ENCODE assay signal across 27 cellular contexts in genomic region chr6:22940571-22941290, GRCh38.
DNase-seq lines count a peak whose midpoint lies in the region; ATAC-seq and TF ChIP-seq lines count a peak whose summit lies in the region.
"Had no signal": no experiment of that assay in that cellular context is flagged by ENCODE, and none has a peak within 500 bp of the region (broad histone marks: within the 10 kb centered on the region; RNA-seq: fewer than 3 reads in every experiment).

No MANE protein-coding gene starts in this region.

- no peak overlapping the region for H3K4me3 ChIP-seq in GM23338
- H3K4me3 ChIP-seq: neural progenitor cell, Peyer's patch, spleen had no signal

- no peak overlapping the region for H2AFZ ChIP-seq in GM23338
- H2AFZ ChIP-seq: neural progenitor cell had no signal

- H3K36me3 ChIP-seq in GM23338 (ENCODE audit: insufficient read depth), result no peaks in the 10 kb centered on the region
- H3K36me3 ChIP-seq: neural progenitor cell, Peyer's patch, spleen had no signal

- H3K4me3 Mint-ChIP-seq in chondrocyte (ENCODE audit: unreplicated experiment) (no peak overlapping the region), nephron progenitor cell (no peak overlapping the region), GM23338 (no peak overlapping the region)
- H3K4me3 Mint-ChIP-seq in activated T-cell treated with anti-CD3 and anti-CD28 coated beads, Interleukin-2, amount 50 U/mL, for 24 hours, result no peak overlapping the region
- H3K4me3 Mint-ChIP-seq: activated CD4-positive, alpha-beta memory T cell treated with anti-CD3 and anti-CD28 coated beads, Interleukin-2, amount 10 ng/mL, durations not matched to agents 7 days and 5 days; central memory CD8-positive, alpha-beta T cell; neural progenitor cell; T-helper 2 cell treated with Interferon-gamma antibody and Interleukin-4, amounts not matched to agents 5 μg/mL and 100 μg/mL, for 36 hours; WTC11 had no signal

- ATAC-seq in HG03565 (IDR thresholded peaks at IDR 0.05; ENCODE audit: unreplicated experiment) (no peak), GM23338 (no peak)
- ATAC-seq: esophagus mucosa, left colon, WTC11 had no signal

- TF ChIP-seq CTCF in chondrocyte (IDR thresholded peaks at IDR 0.05) (no peak), nephron progenitor cell (IDR thresholded peaks at IDR 0.05) (no peak), GM23338 (conservative IDR thresholded peaks at IDR 0.05; ENCODE audit: low read depth in 2 of 2) (no peak)

- no peaks in the 10 kb centered on the region for H3F3A ChIP-seq in GM23338 (replicated peaks; ENCODE audit: low read depth)

- DNase-seq in AG08395 (ENCODE audit: low spot score) (peak; percentile 20), GM04503 (ENCODE audit: low read depth) (peak; percentile 56), chondrocyte (ENCODE audit: low spot score) (no peak), nephron progenitor cell (no peak), NCI-H82 treated with DMSO at 0.1 percent for 48 hours (lab: John Stamatoyannopoulos, UW; ENCODE audit: unreplicated experiment) (no peak), GM23338 (ENCODE audit: low spot score) (no peak)
- DNase-seq in activated T-cell treated with anti-CD3 and anti-CD28 coated beads, Interleukin-2, amount 50 U/mL, for 24 hours, result no peak
- DNase-seq: ACHN; activated CD4-positive, alpha-beta memory T cell treated with anti-CD3 and anti-CD28 coated beads, Interleukin-2, amount 10 ng/mL, durations not matched to agents 7 days and 5 days; activated T-cell treated with anti-CD3 and anti-CD28 coated beads for 4 hours; amygdala; effector CD8-positive, alpha-beta T cell; glutamatergic neuron; Kasumi-1; left colon; NCI-H1105; NCI-H2029 treated with DMSO at 0.1 percent for 48 hours; NK-92 treated with Interleukin-12 subunit alpha and Interleukin-12 subunit beta, amount 100 ng/mL, for 24 hours; Peyer's patch; spleen; stimulated activated CD4-positive, alpha-beta T cell treated with anti-CD3 and anti-CD28 coated beads, Interleukin-4, amount 100 ng/mL, for 24 hours had no signal

- no peaks in the 10 kb centered on the region for H3K4me1 ChIP-seq in GM23338 (ENCODE audit: insufficient read depth)
- H3K4me1 ChIP-seq: neural progenitor cell, Peyer's patch, spleen had no signal

- no peaks in the 10 kb centered on the region for H3K27me3 ChIP-seq in GM23338 (ENCODE audit: insufficient read depth)
- H3K27me3 ChIP-seq: neural progenitor cell, Peyer's patch, spleen had no signal

- H3K27me3 Mint-ChIP-seq in chondrocyte (ENCODE audit: low read depth) (no peaks in the 10 kb centered on the region), nephron progenitor cell (ENCODE audit: low read depth, poor library complexity) (peaks cover 7% of the 10 kb centered on the region), GM23338 (ENCODE audit: insufficient read depth, low read depth, poor library complexity) (no peaks in the 10 kb centered on the region)
- H3K27me3 Mint-ChIP-seq in activated T-cell treated with anti-CD3 and anti-CD28 coated beads, Interleukin-2, amount 50 U/mL, for 24 hours, result no peaks in the 10 kb centered on the region
- H3K27me3 Mint-ChIP-seq: activated CD4-positive, alpha-beta memory T cell treated with anti-CD3 and anti-CD28 coated beads, Interleukin-2, amount 10 ng/mL, durations not matched to agents 7 days and 5 days; central memory CD8-positive, alpha-beta T cell had no signal

- H4K20me1 ChIP-seq in GM23338 (replicated peaks; ENCODE audit: insufficient read depth), result no peaks in the 10 kb centered on the region

- H3K9me2 ChIP-seq in GM23338 (ENCODE audit: insufficient read depth), result peaks cover 8% of the 10 kb centered on the region; the same call in 1 of the 2 replicates

- H3K4me1 Mint-ChIP-seq in chondrocyte (ENCODE audit: low read depth) (peaks cover 38% of the 10 kb centered on the region), nephron progenitor cell (peaks cover 24% of the 10 kb centered on the region), GM23338 (no peaks in the 10 kb centered on the region)
- no peaks in the 10 kb centered on the region for H3K4me1 Mint-ChIP-seq in activated T-cell treated with anti-CD3 and anti-CD28 coated beads, Interleukin-2, amount 50 U/mL, for 24 hours (ENCODE audit: low read depth)
- H3K4me1 Mint-ChIP-seq: activated CD4-positive, alpha-beta memory T cell treated with anti-CD3 and anti-CD28 coated beads, Interleukin-2, amount 10 ng/mL, durations not matched to agents 7 days and 5 days; central memory CD8-positive, alpha-beta T cell; neural progenitor cell; WTC11 had no signal

- H3K9me3 Mint-ChIP-seq in chondrocyte (ENCODE audit: low read depth) (peaks cover 10% of the 10 kb centered on the region), nephron progenitor cell (peaks cover 11% of the 10 kb centered on the region), GM23338 (peaks cover 2% of the 10 kb centered on the region; the same call in 1 of the 3 replicates)
- peaks cover 2% of the 10 kb centered on the region for H3K9me3 Mint-ChIP-seq in activated T-cell treated with anti-CD3 and anti-CD28 coated beads, Interleukin-2, amount 50 U/mL, for 24 hours
- H3K9me3 Mint-ChIP-seq: neural progenitor cell; T-helper 2 cell treated with Interferon-gamma antibody and Interleukin-4, amounts not matched to agents 5 μg/mL and 100 μg/mL, for 36 hours had no signal

- H3K27ac Mint-ChIP-seq in chondrocyte (ENCODE audit: unreplicated experiment), result peak overlapping the region; percentile 74
- peak overlapping the region; percentile 55 for H3K27ac Mint-ChIP-seq in nephron progenitor cell
- no peak overlapping the region for H3K27ac Mint-ChIP-seq in activated T-cell treated with anti-CD3 and anti-CD28 coated beads, Interleukin-2, amount 50 U/mL, for 24 hours
- H3K27ac Mint-ChIP-seq in GM23338, result no peak overlapping the region
- H3K27ac Mint-ChIP-seq: activated CD4-positive, alpha-beta memory T cell treated with anti-CD3 and anti-CD28 coated beads, Interleukin-2, amount 10 ng/mL, durations not matched to agents 7 days and 5 days; neural progenitor cell; T-helper 2 cell treated with Interferon-gamma antibody and Interleukin-4, amounts not matched to agents 5 μg/mL and 100 μg/mL, for 36 hours; WTC11 had no signal

- no peak overlapping the region for H3K27ac ChIP-seq in GM23338 (ENCODE audit: low read depth)
- H3K27ac ChIP-seq: neural progenitor cell, Peyer's patch, spleen had no signal

- H3K36me3 Mint-ChIP-seq in chondrocyte (ENCODE audit: low read depth) (peaks cover 5% of the 10 kb centered on the region), nephron progenitor cell (ENCODE audit: low read depth) (peaks cover 9% of the 10 kb centered on the region), GM23338 (ENCODE audit: low read depth) (peaks cover 3% of the 10 kb centered on the region; the same call in 1 of the 3 replicates)
- H3K36me3 Mint-ChIP-seq in activated T-cell treated with anti-CD3 and anti-CD28 coated beads, Interleukin-2, amount 50 U/mL, for 24 hours (ENCODE audit: low read depth), result no peaks in the 10 kb centered on the region
- H3K36me3 Mint-ChIP-seq: neural progenitor cell, WTC11 had no signal

- no peak overlapping the region for H3K4me2 ChIP-seq in GM23338
- H3K4me2 ChIP-seq: neural progenitor cell had no signal

- no peaks in the 10 kb centered on the region for H3K79me2 ChIP-seq in GM23338 (replicated peaks; ENCODE audit: insufficient read depth)

TF ChIP-seq in GM23338, 12 proteins besides CTCF, POLR2A, EP300 and RAD21 (continues in another document):
- TF ChIP-seq CREB1 (CRISPR knock-in tag; IDR thresholded peaks at IDR 0.05; ENCODE audit: low read depth) (no peak), ZNF331 (CRISPR knock-in tag; IDR thresholded peaks at IDR 0.05; ENCODE audit: low read depth) (no peak), POLR2AphosphoS5 (IDR thresholded peaks at IDR 0.05; ENCODE audit: low read depth) (no peak), EZH2phosphoT487 (IDR thresholded peaks at IDR 0.05; ENCODE audit: unreplicated experiment) (no peak), NANOG (IDR thresholded peaks at IDR 0.05; ENCODE audit: borderline replicate concordance) (no peak)
- TF ChIP-seq, protein P1, sequence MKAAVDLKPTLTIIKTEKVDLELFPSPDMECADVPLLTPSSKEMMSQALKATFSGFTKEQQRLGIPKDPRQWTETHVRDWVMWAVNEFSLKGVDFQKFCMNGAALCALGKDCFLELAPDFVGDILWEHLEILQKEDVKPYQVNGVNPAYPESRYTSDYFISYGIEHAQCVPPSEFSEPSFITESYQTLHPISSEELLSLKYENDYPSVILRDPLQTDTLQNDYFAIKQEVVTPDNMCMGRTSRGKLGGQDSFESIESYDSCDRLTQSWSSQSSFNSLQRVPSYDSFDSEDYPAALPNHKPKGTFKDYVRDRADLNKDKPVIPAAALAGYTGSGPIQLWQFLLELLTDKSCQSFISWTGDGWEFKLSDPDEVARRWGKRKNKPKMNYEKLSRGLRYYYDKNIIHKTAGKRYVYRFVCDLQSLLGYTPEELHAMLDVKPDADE (IDR thresholded peaks at IDR 0.05), result no peak
- TF ChIP-seq, protein P2, sequence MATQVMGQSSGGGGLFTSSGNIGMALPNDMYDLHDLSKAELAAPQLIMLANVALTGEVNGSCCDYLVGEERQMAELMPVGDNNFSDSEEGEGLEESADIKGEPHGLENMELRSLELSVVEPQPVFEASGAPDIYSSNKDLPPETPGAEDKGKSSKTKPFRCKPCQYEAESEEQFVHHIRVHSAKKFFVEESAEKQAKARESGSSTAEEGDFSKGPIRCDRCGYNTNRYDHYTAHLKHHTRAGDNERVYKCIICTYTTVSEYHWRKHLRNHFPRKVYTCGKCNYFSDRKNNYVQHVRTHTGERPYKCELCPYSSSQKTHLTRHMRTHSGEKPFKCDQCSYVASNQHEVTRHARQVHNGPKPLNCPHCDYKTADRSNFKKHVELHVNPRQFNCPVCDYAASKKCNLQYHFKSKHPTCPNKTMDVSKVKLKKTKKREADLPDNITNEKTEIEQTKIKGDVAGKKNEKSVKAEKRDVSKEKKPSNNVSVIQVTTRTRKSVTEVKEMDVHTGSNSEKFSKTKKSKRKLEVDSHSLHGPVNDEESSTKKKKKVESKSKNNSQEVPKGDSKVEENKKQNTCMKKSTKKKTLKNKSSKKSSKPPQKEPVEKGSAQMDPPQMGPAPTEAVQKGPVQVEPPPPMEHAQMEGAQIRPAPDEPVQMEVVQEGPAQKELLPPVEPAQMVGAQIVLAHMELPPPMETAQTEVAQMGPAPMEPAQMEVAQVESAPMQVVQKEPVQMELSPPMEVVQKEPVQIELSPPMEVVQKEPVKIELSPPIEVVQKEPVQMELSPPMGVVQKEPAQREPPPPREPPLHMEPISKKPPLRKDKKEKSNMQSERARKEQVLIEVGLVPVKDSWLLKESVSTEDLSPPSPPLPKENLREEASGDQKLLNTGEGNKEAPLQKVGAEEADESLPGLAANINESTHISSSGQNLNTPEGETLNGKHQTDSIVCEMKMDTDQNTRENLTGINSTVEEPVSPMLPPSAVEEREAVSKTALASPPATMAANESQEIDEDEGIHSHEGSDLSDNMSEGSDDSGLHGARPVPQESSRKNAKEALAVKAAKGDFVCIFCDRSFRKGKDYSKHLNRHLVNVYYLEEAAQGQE (IDR thresholded peaks at IDR 0.05; ENCODE audit: unreplicated experiment), result no peak

Comparison
In these comparisons a context has a peak if more than half of its experiments do, and no peak if none do; other contexts are left out.
1. DNase-seq: peak in AG08395 (single experiment) and GM04503 (single experiment); none in chondrocyte (single experiment), nephron progenitor cell (single experiment), activated T-cell treated with anti-CD3 and anti-CD28 coated beads, Interleukin-2, amount 50 U/mL, for 24 hours (single experiment), NCI-H82 treated with DMSO at 0.1 percent for 48 hours (single experiment) and GM23338 (single experiment).
2. H3K27ac Mint-ChIP-seq: peak in chondrocyte (single experiment) and nephron progenitor cell (single experiment); none in activated T-cell treated with anti-CD3 and anti-CD28 coated beads, Interleukin-2, amount 50 U/mL, for 24 hours (single experiment) and GM23338 (single experiment).